In the genomic region with DNA sequence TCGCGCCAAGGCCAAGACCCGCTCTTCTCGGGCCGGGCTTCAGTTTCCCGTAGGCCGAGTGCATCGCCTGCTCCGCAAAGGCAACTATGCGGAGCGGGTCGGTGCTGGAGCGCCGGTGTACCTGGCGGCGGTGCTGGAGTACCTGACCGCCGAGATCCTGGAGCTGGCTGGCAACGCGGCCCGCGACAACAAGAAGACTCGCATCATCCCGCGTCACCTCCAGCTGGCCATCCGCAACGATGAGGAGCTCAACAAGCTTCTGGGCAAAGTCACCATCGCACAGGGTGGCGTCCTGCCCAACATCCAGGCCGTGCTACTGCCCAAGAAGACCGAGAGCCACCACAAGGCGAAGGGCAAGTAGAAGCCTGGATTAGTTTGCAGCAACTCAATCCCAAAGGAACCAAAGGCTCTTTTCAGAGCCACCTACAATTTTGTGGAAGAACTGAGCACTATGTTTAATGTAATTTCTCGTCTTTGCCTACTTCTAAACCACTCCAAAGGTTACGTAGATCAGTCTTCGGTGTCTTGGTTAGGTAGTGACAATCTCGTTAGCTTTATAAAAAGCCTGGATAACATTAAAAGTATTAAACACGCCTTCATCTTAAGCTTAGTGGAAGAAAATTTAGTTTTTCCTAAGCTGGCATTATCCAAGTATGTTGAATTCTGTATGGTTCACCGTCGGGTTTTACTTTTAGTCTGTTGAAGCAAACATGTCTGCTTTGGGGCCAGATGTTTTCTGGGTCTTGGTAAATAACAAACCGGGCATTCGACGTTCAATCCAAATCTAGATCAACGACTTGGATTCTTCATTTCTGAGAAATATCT, we compare ENCODE assay signal across 8 cellular contexts.
DNase-seq lines count a peak whose midpoint lies in the region; ATAC-seq, FAIRE-seq and TF ChIP-seq lines count a peak whose summit lies in the region.
"Not testable (repeated sequence)": the region's sequence is repeated elsewhere in the genome, so short reads cannot be mapped to it uniquely, and the experiment has no call there.

No MANE protein-coding gene starts in this region.

- H2AFZ ChIP-seq in K562 (ENCODE audit: low read depth, low read length) = not testable (repeated sequence)

- peak; percentile 32 for TF ChIP-seq POLR2A in K562 (conservative IDR thresholded peaks at IDR 0.05)
- TF ChIP-seq POLR2A in tibial nerve (IDR thresholded peaks at IDR 0.05) = peak in 1 of 2 donors; percentile 1

- not testable (repeated sequence) for TF ChIP-seq EP300 in K562 (IDR thresholded peaks at IDR 0.05; ENCODE audit: low read length); tibial nerve (IDR thresholded peaks at IDR 0.05)

- not testable (repeated sequence) for H3K9me3 ChIP-seq in ES-I3 (ENCODE audit: control insufficient read depth, insufficient read depth, low read length); K562 (replicated peaks; ENCODE audit: control insufficient read depth, insufficient read depth, low read depth, low read length); cardiac muscle cell (ENCODE audit: low read depth); tibial nerve

- H3K9ac ChIP-seq in ES-I3 (ENCODE audit: low read depth, low read length) (peak overlapping the region; percentile 82), K562 (ENCODE audit: insufficient read depth in 1 of 2, low read depth in 2 of 2, low read length in 2 of 2) (peak overlapping the region; percentile 87 to 91)

- H3K36me3 ChIP-seq in ES-I3 (ENCODE audit: insufficient read depth, low read length); cardiac muscle cell; tibial nerve: not testable (repeated sequence)
- peaks cover 17% of the 10 kb centered on the region for H3K36me3 ChIP-seq in K562 (ENCODE audit: control insufficient read depth, insufficient read depth, low read length)

- CTCF ChIA-PET in K562 (lab: Yijun Ruan, JAX; ENCODE audit: low intra/inter-chr PET ratio) = interaction anchor here (1.0 kb wide), 1 partner anchor 620 kb away, joined by 3 read pairs; no protein-coding TSS in a partner anchor

- peak overlapping the region; percentile 71 for H3K4me3 ChIP-seq in K562
- H3K4me3 ChIP-seq in cardiac muscle cell = peak overlapping the region; percentile 82
- peak overlapping the region; percentile 39 to 54 (median 49) for H3K4me3 ChIP-seq in tibial nerve

- DNase-seq in NCI-H1092 treated with DMSO at 0.1 percent for 48 hours (lab: John Stamatoyannopoulos, UW) (peak; percentile 35), SW480 (ENCODE audit: low spot score) (peak; percentile 46), K562 (ENCODE audit: extremely low read depth in 1 of 4, low spot score in 3 of 4) (peak in 1 of 4 experiments; percentile 76), cardiac muscle cell (ENCODE audit: low read depth in 1 of 2, low spot score in 1 of 2) (peak; percentile 36 to 44)
- DNase-seq in natural killer cell; tibial nerve (ENCODE audit: low spot score in 2 of 2): not testable (repeated sequence)

- 0 out of 6 replicates have a peak, but pooled peaks of 1 of the 3 experiments have one; percentile 18 for TF ChIP-seq CTCF in K562 (IDR thresholded peaks at IDR 0.05 in 2 of 3, conservative IDR thresholded peaks at IDR 0.05 in 1 of 3; ENCODE audit: insufficient read depth in 2 of 3, low read depth in 1 of 3, low read length in 3 of 3)
- not testable (repeated sequence) for TF ChIP-seq CTCF in cardiac muscle cell (IDR thresholded peaks at IDR 0.05; ENCODE audit: low read depth, low read length); natural killer cell (IDR thresholded peaks at IDR 0.05); tibial nerve (IDR thresholded peaks at IDR 0.05)

- not testable (repeated sequence) for BruUV-seq in K562 (replicated peaks; lab: Mats Ljungman, UMichigan)

- POLR2A ChIA-PET in K562 (lab: Yijun Ruan, JAX) = interaction anchor here (0.5 to 9.3 kb wide), 41 partner anchors 10 to 1676 kb away, joined by 3 to 481 read pairs (median 6); a partner anchor contains a TSS

- peak overlapping the region; percentile 95 for H3K4me2 ChIP-seq in K562 (ENCODE audit: insufficient read depth, low read length)

- H3K36me3 Mint-ChIP-seq in natural killer cell = not testable (repeated sequence)

- ATAC-seq in HG02588 (IDR thresholded peaks at IDR 0.05; ENCODE audit: unreplicated experiment) (peak; percentile 5), K562 (peak; percentile 9), natural killer cell (peak in 1 of 3 donors; percentile 1)

- not testable (repeated sequence) for H3K9me3 Mint-ChIP-seq in natural killer cell

- H3K27ac ChIP-seq in K562 (ENCODE audit: extremely low read depth, low read depth, low read length) (peak overlapping the region; percentile 86), cardiac muscle cell (peak overlapping the region; percentile 68), tibial nerve (peak overlapping the region in 3 of 4 donors; percentile 80 to 82 (median 81))

- H3K27me3 ChIP-seq in K562 (ENCODE audit: control insufficient read depth in 2 of 2, insufficient read depth in 2 of 2, low read length in 2 of 2); cardiac muscle cell; tibial nerve: not testable (repeated sequence)

- H3K9me1 ChIP-seq in K562 (ENCODE audit: control insufficient read depth, insufficient read depth, low read length) = not testable (repeated sequence)

- 0% methylated on average over 18 of the region's 43 CpGs for WGBS in K562 (ENCODE audit: insufficient coverage, low coverage, missing lambda C conversion rate)
- 10 to 12% methylated on average over 18 to 21 of the region's 43 CpGs for WGBS in tibial nerve, 2 donors

- H3K27me3 Mint-ChIP-seq in natural killer cell (ENCODE audit: low read depth in 2 of 2) = not testable (repeated sequence)

- H4K20me1 ChIP-seq in K562 (replicated peaks; ENCODE audit: control insufficient read depth, insufficient read depth, low read length) = not testable (repeated sequence)

- H3K4me3 Mint-ChIP-seq in natural killer cell = peak overlapping the region; percentile 95

- H3K27ac Mint-ChIP-seq in natural killer cell = peak overlapping the region; percentile 98 to 99

- peaks cover 75% of the 10 kb centered on the region for H3K79me2 ChIP-seq in K562 (ENCODE audit: control insufficient read depth, insufficient read depth, low read length)

- in situ Hi-C loops in K562 (cut with MboI) = loop anchor here (5.0 to 25.0 kb wide), 2 partner anchors 84 to 1596 kb away; a partner anchor contains a TSS

- not testable (repeated sequence) for FAIRE-seq in K562 (lab: Jason Lieb, UNC)

- H3K4me1 Mint-ChIP-seq in natural killer cell = peaks cover 39 to 42% of the 10 kb centered on the region in 2 donors

- intact Hi-C loops in K562 (cut with micrococcal nuclease) (loop anchor here (1.0 to 5.0 kb wide), 3 partner anchors 85 to 676 kb away; a partner anchor contains a TSS), natural killer cell (cut with micrococcal nuclease) (loop anchor here (1.0 to 10.0 kb wide), 7 partner anchors 56 to 1684 kb away; a partner anchor contains a TSS)

- H3K4me1 ChIP-seq in ES-I3 (ENCODE audit: insufficient read depth, low read length); cardiac muscle cell (ENCODE audit: low read depth): not testable (repeated sequence)
- H3K4me1 ChIP-seq in K562 (replicated peaks in 1 of 2; ENCODE audit: control insufficient read depth in 2 of 2, insufficient read depth in 2 of 2, low read length in 2 of 2) (peaks cover 9 to 23% of the 10 kb centered on the region in 2 experiments; a peak in 4 of 5 replicates), tibial nerve (peaks cover 0 to 24% (median 4%) of the 10 kb centered on the region in 4 donors)

- TF ChIP-seq RAD21 in K562 (CRISPR knock-in tag; conservative IDR thresholded peaks at IDR 0.05 in 1 of 2, IDR thresholded peaks at IDR 0.05 in 1 of 2) = not testable (repeated sequence)

TF ChIP-seq in K562, 482 proteins besides CTCF, POLR2A, EP300 and RAD21 (continues in another document):
- TF ChIP-seq GTF2E2 (tag; IDR thresholded peaks at IDR 0.05) (peak; percentile 82), ZFX (CRISPR knock-in tag; IDR thresholded peaks at IDR 0.05) (peak; percentile 58), CBFB (CRISPR knock-in tag; IDR thresholded peaks at IDR 0.05) (0 out of 2 replicates have a peak, but pooled peaks have one; percentile 48), NR2C2 (CRISPR knock-in tag; IDR thresholded peaks at IDR 0.05) (peak; percentile 28; the same call in 1 of the 2 replicates), ZNF561 (CRISPR knock-in tag; conservative IDR thresholded peaks at IDR 0.05) (0 out of 2 replicates have a peak, but pooled peaks have one; percentile 8), ZSCAN29 (IDR thresholded peaks at IDR 0.05) (peak; percentile 23; the same call in 1 of the 2 replicates), ZFP1 (CRISPR knock-in tag; IDR thresholded peaks at IDR 0.05) (0 out of 2 replicates have a peak, but pooled peaks have one; percentile 12), BRD9 (IDR thresholded peaks at IDR 0.05; ENCODE audit: low read depth, partially characterized antibody) (peak; percentile 52), ELF4 (CRISPR knock-in tag; IDR thresholded peaks at IDR 0.05) (0 out of 2 replicates have a peak, but pooled peaks have one; percentile 43), ZNF23 (CRISPR knock-in tag; IDR thresholded peaks at IDR 0.05) (0 out of 2 replicates have a peak, but pooled peaks have one; percentile 67), ZNF830 (CRISPR knock-in tag; IDR thresholded peaks at IDR 0.05) (0 out of 2 replicates have a peak, but pooled peaks have one; percentile 38)
- TF ChIP-seq, protein P1, sequence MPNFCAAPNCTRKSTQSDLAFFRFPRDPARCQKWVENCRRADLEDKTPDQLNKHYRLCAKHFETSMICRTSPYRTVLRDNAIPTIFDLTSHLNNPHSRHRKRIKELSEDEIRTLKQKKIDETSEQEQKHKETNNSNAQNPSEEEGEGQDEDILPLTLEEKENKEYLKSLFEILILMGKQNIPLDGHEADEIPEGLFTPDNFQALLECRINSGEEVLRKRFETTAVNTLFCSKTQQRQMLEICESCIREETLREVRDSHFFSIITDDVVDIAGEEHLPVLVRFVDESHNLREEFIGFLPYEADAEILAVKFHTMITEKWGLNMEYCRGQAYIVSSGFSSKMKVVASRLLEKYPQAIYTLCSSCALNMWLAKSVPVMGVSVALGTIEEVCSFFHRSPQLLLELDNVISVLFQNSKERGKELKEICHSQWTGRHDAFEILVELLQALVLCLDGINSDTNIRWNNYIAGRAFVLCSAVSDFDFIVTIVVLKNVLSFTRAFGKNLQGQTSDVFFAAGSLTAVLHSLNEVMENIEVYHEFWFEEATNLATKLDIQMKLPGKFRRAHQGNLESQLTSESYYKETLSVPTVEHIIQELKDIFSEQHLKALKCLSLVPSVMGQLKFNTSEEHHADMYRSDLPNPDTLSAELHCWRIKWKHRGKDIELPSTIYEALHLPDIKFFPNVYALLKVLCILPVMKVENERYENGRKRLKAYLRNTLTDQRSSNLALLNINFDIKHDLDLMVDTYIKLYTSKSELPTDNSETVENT (CRISPR knock-in tag; IDR thresholded peaks at IDR 0.05) = peak; percentile 34; the same call in 1 of the 2 replicates
- not testable (repeated sequence) for TF ChIP-seq NR2C2 (tag; IDR thresholded peaks at IDR 0.05)
